Comparison of ENCODE assay signal across 16 cellular contexts in genomic region chr3:38168988-38169363, GRCh38. TPM values are rescaled to one million over a fixed set of nuclear protein-coding genes. Genes with fewer than 3 reads are reported as not detected.
DNase-seq lines count a peak whose midpoint lies in the region; ATAC-seq, FAIRE-seq and TF ChIP-seq lines count a peak whose summit lies in the region.
"Had no signal": no experiment of that assay in that cellular context is flagged by ENCODE, and none has a peak within 500 bp of the region (broad histone marks: within the 10 kb centered on the region; RNA-seq: fewer than 3 reads in every experiment).

No MANE protein-coding gene starts in this region.

- H3K9me3 Mint-ChIP-seq in activated B cell treated with CpG ODN at 0.5 μM for 24 hours: no peaks in the 10 kb centered on the region
- H3K9me3 Mint-ChIP-seq: activated naive CD4-positive, alpha-beta T cell treated with anti-CD3 and anti-CD28 coated beads, Interleukin-2, amount 10 ng/mL, durations not matched to agents 7 days and 5 days; dendritic cell treated with granulocyte-macrophage colony-stimulating factor and Interleukin-4, amounts not matched to agents 40 ng/mL and 50 ng/mL, for 4 days; WTC11 had no signal

- CTCF ChIA-PET in AG04449 (lab: Yijun Ruan, JAX): no interaction called here
- CTCF ChIA-PET in activated B cell treated with CpG ODN at 0.5 μM for 24 hours (lab: Charles Lee): no interaction called here

- POLR2A ChIA-PET in AG04449 (lab: Yijun Ruan, JAX): interaction anchor here (0.6 kb wide), 1 partner anchor 22 kb away, joined by 3 read pairs; no protein-coding TSS in a partner anchor
- POLR2A ChIA-PET in activated B cell treated with CpG ODN at 0.5 μM for 24 hours (lab: Charles Lee): interaction anchor here (0.9 kb wide), 1 partner anchor 30 kb away, joined by 3 read pairs; no protein-coding TSS in a partner anchor

- DNase-seq in AG04449 (ENCODE audit: low read depth, low spot score) (no peak), GM12865 (ENCODE audit: low read depth) (peak; percentile 24), activated B cell treated with CpG ODN at 0.5 μM for 24 hours (no peak), foreskin fibroblast (peak; percentile 59 to 76), GM12891 (ENCODE audit: insufficient read length, low spot score) (no peak), NCI-H1417 treated with DMSO at 0.1 percent for 48 hours (lab: John Stamatoyannopoulos, UW) (no peak)
- no peak for DNase-seq in activated CD4-positive, alpha-beta T cell treated with anti-CD3 and anti-CD28 coated beads for 4 hours
- DNase-seq: activated naive CD4-positive, alpha-beta T cell treated with anti-CD3 and anti-CD28 coated beads, Interleukin-2, amount 10 ng/mL, durations not matched to agents 7 days and 5 days; C1 segment of cervical spinal cord; NCI-H1105; NCI-H510A; stimulated activated CD4-positive, alpha-beta T cell treated with anti-CD3 and anti-CD28 coated beads, Interleukin-1b, Interleukin-23, amount 100 ng/mL, for 48 hours; stomach had no signal

- TF ChIP-seq POLR2A in GM12891 (IDR thresholded peaks at IDR 0.05; ENCODE audit: low read depth, low read length): no peak

- H3K4me3 Mint-ChIP-seq in activated B cell treated with CpG ODN at 0.5 μM for 24 hours: peak overlapping the region; percentile 15
- H3K4me3 Mint-ChIP-seq: activated naive CD4-positive, alpha-beta T cell treated with anti-CD3 and anti-CD28 coated beads, Interleukin-2, amount 10 ng/mL, durations not matched to agents 7 days and 5 days; dendritic cell treated with granulocyte-macrophage colony-stimulating factor and Interleukin-4, amounts not matched to agents 40 ng/mL and 50 ng/mL, for 4 days; WTC11 had no signal

- peaks cover 16% of the 10 kb centered on the region for H3K36me3 Mint-ChIP-seq in activated B cell treated with CpG ODN at 0.5 μM for 24 hours (ENCODE audit: low read depth)

- peaks cover 78% of the 10 kb centered on the region for H3K4me1 Mint-ChIP-seq in activated B cell treated with CpG ODN at 0.5 μM for 24 hours

- ATAC-seq in activated B cell treated with CpG ODN at 0.5 μM for 24 hours (ENCODE audit: low read depth) (no peak), GM19328 (IDR thresholded peaks at IDR 0.05; ENCODE audit: unreplicated experiment) (no peak)
- ATAC-seq: WTC11 had no signal

- no peaks in the 10 kb centered on the region for H3K27me3 Mint-ChIP-seq in activated B cell treated with CpG ODN at 0.5 μM for 24 hours
- H3K27me3 Mint-ChIP-seq: dendritic cell treated with granulocyte-macrophage colony-stimulating factor and Interleukin-4, amounts not matched to agents 40 ng/mL and 50 ng/mL, for 4 days had no signal

- TF ChIP-seq CTCF in AG04449 (IDR thresholded peaks at IDR 0.05; ENCODE audit: insufficient read depth, low read length, missing control alignments) (no peak), GM12865 (IDR thresholded peaks at IDR 0.05; ENCODE audit: insufficient read depth, low read depth, low read length, missing control alignments) (no peak), activated B cell treated with CpG ODN at 0.5 μM for 24 hours (IDR thresholded peaks at IDR 0.05) (no peak), foreskin fibroblast (IDR thresholded peaks at IDR 0.05; ENCODE audit: low read depth, low read length) (no peak)

- H3K4me3 ChIP-seq in AG04449 (ENCODE audit: low read depth, low read length) (peak overlapping the region; percentile 24; the same call in 1 of the 2 replicates), GM12865 (ENCODE audit: low read depth, low read length) (no peak overlapping the region), foreskin fibroblast (ENCODE audit: low read depth in 1 of 2, low read length in 2 of 2) (peak overlapping the region in 1 of 2 donors; percentile 9)
- H3K4me3 ChIP-seq: stomach had no signal

- no peak for FAIRE-seq in GM12891 (lab: Jason Lieb, UNC)

- intact Hi-C loops in activated B cell treated with CpG ODN at 0.5 μM for 24 hours (cut with micrococcal nuclease): loop anchor here (10.0 kb wide), 1 partner anchor 1216 kb away; the partner anchor contains the start of gene SLC25A38

- H3K27ac Mint-ChIP-seq in activated B cell treated with CpG ODN at 0.5 μM for 24 hours: peak overlapping the region; percentile 42
- H3K27ac Mint-ChIP-seq: activated naive CD4-positive, alpha-beta T cell treated with anti-CD3 and anti-CD28 coated beads, Interleukin-2, amount 10 ng/mL, durations not matched to agents 7 days and 5 days; dendritic cell treated with granulocyte-macrophage colony-stimulating factor and Interleukin-4, amounts not matched to agents 40 ng/mL and 50 ng/mL, for 4 days; WTC11 had no signal

TF ChIP-seq in GM12891, 5 proteins besides CTCF, POLR2A, EP300 and RAD21:
- no peak for TF ChIP-seq SPI1 (IDR thresholded peaks at IDR 0.05; ENCODE audit: low read depth, low read length)
- no peak for TF ChIP-seq PAX5 (IDR thresholded peaks at IDR 0.05; ENCODE audit: insufficient read depth, low read length, severe bottlenecking)
- TF ChIP-seq POU2F2 (IDR thresholded peaks at IDR 0.05; ENCODE audit: low read depth, low read length): no peak
- no peak for TF ChIP-seq POLR2AphosphoS5 (IDR thresholded peaks at IDR 0.05; ENCODE audit: low read depth, low read length)
- no peak for TF ChIP-seq TAF1 (IDR thresholded peaks at IDR 0.05; ENCODE audit: low read depth, low read length)

RNA-seq across cellular contexts. Expression of gene OXSR1, which starts 3.6 kb away (rescaled TPM):
- total RNA-seq in activated B cell treated with CpG ODN at 0.5 μM for 24 hours: 34.8 and 40.2 TPM in 2 replicates
- polyA plus RNA-seq in GM12891 (2012; ENCODE audit: low read depth, missing spikeins): 27.1 TPM

RNA-seq across cellular contexts. Expression of gene MYD88, which starts 30.5 kb away (rescaled TPM):
- total RNA-seq in activated B cell treated with CpG ODN at 0.5 μM for 24 hours: 60.1 and 62.7 TPM in 2 replicates
- 43.8 TPM for polyA plus RNA-seq in GM12891 (2012; ENCODE audit: low read depth, missing spikeins)

RNA-seq across cellular contexts. Expression of gene ACAA1, which starts 32.0 kb away (rescaled TPM):
- total RNA-seq in activated B cell treated with CpG ODN at 0.5 μM for 24 hours: 78.1 and 79.6 TPM in 2 replicates
- 50.4 TPM for polyA plus RNA-seq in GM12891 (2012; ENCODE audit: low read depth, missing spikeins)

Comparison
In these comparisons a context has a peak if more than half of its experiments do, and no peak if none do; other contexts are left out.
1. DNase-seq: peak in GM12865 (single experiment) and foreskin fibroblast (2 of 2); none in AG04449 (single experiment), activated B cell treated with CpG ODN at 0.5 μM for 24 hours (single experiment), GM12891 (single experiment), activated CD4-positive, alpha-beta T cell treated with anti-CD3 and anti-CD28 coated beads for 4 hours (0 of 2) and NCI-H1417 treated with DMSO at 0.1 percent for 48 hours (single experiment).